10 cellular contexts compared by ENCODE assay signal in the genomic region with DNA sequence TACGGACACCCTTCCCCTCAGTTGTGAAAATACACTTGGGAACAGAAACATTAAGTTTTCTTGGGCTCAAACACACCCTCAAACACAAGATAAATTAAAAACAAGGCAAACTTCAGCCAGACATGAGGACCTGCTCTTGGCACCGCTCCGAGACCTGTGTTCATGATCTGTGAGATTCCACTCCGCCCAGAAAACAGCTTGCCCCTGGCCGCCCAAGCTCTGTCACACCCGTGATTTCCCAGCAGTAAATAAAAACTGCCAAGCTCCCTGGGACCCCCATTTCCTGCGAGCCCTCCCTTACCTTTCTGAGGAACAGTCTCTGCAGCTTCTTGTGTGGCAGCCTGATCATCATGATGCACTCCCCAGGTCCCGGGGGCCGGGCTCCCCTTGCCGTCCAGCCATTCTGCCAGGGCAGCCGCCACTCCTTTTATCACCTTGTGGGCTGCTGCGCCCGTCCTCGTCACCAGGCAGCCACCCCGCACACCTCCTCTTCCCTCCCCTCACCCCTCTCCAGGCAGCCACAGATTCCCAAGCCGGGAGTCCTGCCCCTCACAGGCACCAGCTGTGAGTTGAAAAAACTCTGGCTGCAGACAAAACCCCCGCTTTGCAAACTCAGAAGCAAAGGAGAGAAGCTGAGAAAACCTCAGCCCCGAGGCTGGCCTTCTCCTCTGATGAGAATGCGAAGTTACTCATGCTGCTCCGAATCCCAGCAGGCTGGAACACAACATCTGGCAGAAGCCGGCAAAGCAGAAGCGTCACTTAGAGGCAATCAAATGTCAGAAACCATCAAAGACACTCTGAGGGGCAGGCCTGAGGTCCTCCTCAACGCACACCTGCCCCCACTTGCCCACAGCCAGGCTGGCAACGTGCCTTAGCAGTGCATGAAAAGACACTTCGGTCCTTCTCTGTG.
A peak's percentile ranks its signal among the peaks of the same experiment; 100 is the strongest.
DNase-seq lines count a peak whose midpoint lies in the region; ATAC-seq, FAIRE-seq and TF ChIP-seq lines count a peak whose summit lies in the region.
"Had no signal": no experiment of that assay in that cellular context is flagged by ENCODE, and none has a peak within 500 bp of the region (broad histone marks: within the 10 kb centered on the region; RNA-seq: fewer than 3 reads in every experiment).

No MANE protein-coding gene starts in this region.

- H3K36me3 ChIP-seq in HUES64 (ENCODE audit: insufficient read depth, low read length) (no peaks in the 10 kb centered on the region), K562 (ENCODE audit: control insufficient read depth, insufficient read depth, low read length) (no peaks in the 10 kb centered on the region), mucosa of descending colon (ENCODE audit: low read depth) (no peaks in the 10 kb centered on the region)

- H3K9me3 ChIP-seq in HUES64 (ENCODE audit: insufficient read depth, low read depth, low read length), result no peaks in the 10 kb centered on the region
- H3K9me3 ChIP-seq in K562 (replicated peaks; ENCODE audit: control insufficient read depth, insufficient read depth, low read depth, low read length), result no peaks in the 10 kb centered on the region
- no peaks in the 10 kb centered on the region for H3K9me3 ChIP-seq in mucosa of descending colon

- CTCF ChIA-PET in K562 (lab: Yijun Ruan, JAX; ENCODE audit: low intra/inter-chr PET ratio), result no interaction called here

- TF ChIP-seq EP300 in K562 (IDR thresholded peaks at IDR 0.05; ENCODE audit: low read length), result no peak

- TF ChIP-seq CTCF in AG10803 (conservative IDR thresholded peaks at IDR 0.05; ENCODE audit: low read length) (no peak), K562 (IDR thresholded peaks at IDR 0.05 in 2 of 3, conservative IDR thresholded peaks at IDR 0.05 in 1 of 3; ENCODE audit: insufficient read depth in 2 of 3, low read depth in 1 of 3, low read length in 3 of 3) (no peak), mucosa of descending colon (IDR thresholded peaks at IDR 0.05) (no peak)

- POLR2A ChIA-PET in K562 (lab: Yijun Ruan, JAX), result interaction anchor here (1.1 kb wide), 1 partner anchor 17 kb away, joined by 3 read pairs; no protein-coding TSS in a partner anchor

- H4K20me1 ChIP-seq in K562 (replicated peaks; ENCODE audit: control insufficient read depth, insufficient read depth, low read length), result peaks cover 14% of the 10 kb centered on the region; the same call in 1 of the 2 replicates

- H3K4me2 ChIP-seq in K562 (ENCODE audit: insufficient read depth, low read length), result no peak overlapping the region

- H3K9ac ChIP-seq in HUES64 (ENCODE audit: low read depth, low read length), result 0 out of 2 replicates have a peak overlapping the region, but pooled peaks have one; percentile 12
- H3K9ac ChIP-seq in K562 (ENCODE audit: insufficient read depth in 1 of 2, low read depth in 2 of 2, low read length in 2 of 2), result no peak overlapping the region

- H3K4me3 ChIP-seq in AG10803 (ENCODE audit: low read length) (peak overlapping the region; percentile 2; the same call in 1 of the 2 replicates), HUES64 (ENCODE audit: low read length) (peak overlapping the region; percentile 11; the same call in 1 of the 2 replicates), K562 (no peak overlapping the region), mucosa of descending colon (no peak overlapping the region)

- H3K27ac ChIP-seq in HUES64 (ENCODE audit: low read depth, low read length) (peak overlapping the region; percentile 31; the same call in 1 of the 2 replicates), K562 (ENCODE audit: extremely low read depth, low read depth, low read length) (no peak overlapping the region)

- ATAC-seq in K562 (no peak), mucosa of descending colon (peak; percentile 28), GM21619 (IDR thresholded peaks at IDR 0.05; ENCODE audit: unreplicated experiment) (no peak), HG03342 (IDR thresholded peaks at IDR 0.05; ENCODE audit: unreplicated experiment) (no peak)

- H2AFZ ChIP-seq in K562 (ENCODE audit: low read depth, low read length), result no peak overlapping the region

- H3K79me2 ChIP-seq in K562 (ENCODE audit: control insufficient read depth, insufficient read depth, low read length), result no peaks in the 10 kb centered on the region

- peaks cover 26% of the 10 kb centered on the region for H3K4me1 ChIP-seq in HUES64 (ENCODE audit: insufficient read depth, low read length)
- H3K4me1 ChIP-seq in K562 (replicated peaks in 1 of 2; ENCODE audit: control insufficient read depth in 2 of 2, insufficient read depth in 2 of 2, low read length in 2 of 2), result no peaks in the 10 kb centered on the region
- no peaks in the 10 kb centered on the region for H3K4me1 ChIP-seq in mucosa of descending colon (ENCODE audit: low read depth)

- no TSS peak for BruUV-seq in K562 (replicated peaks; lab: Mats Ljungman, UMichigan)

- TF ChIP-seq POLR2A in K562 (conservative IDR thresholded peaks at IDR 0.05), result no peak

- in situ Hi-C loops in K562 (cut with MboI), result loop anchor here (25.0 kb wide), 1 partner anchor 530 kb away; the partner anchor contains the start of gene UNC93A

- DNase-seq in AG10803 (ENCODE audit: low read depth), result peak; percentile 20
- no peak for DNase-seq in K562 (ENCODE audit: extremely low read depth in 1 of 4, low spot score in 3 of 4)
- DNase-seq in mucosa of descending colon, result no peak
- DNase-seq in HuH-7 (ENCODE audit: low spot score), result no peak
- DNase-seq in SW 1271 (lab: John Stamatoyannopoulos, UW), result no peak
- DNase-seq: left cardiac atrium had no signal

- FAIRE-seq in K562 (lab: Jason Lieb, UNC), result no peak
- FAIRE-seq: GM12891 had no signal

- TF ChIP-seq RAD21 in K562 (CRISPR knock-in tag; conservative IDR thresholded peaks at IDR 0.05 in 1 of 2, IDR thresholded peaks at IDR 0.05 in 1 of 2), result no peak

- WGBS in HUES64, result 36% methylated on average over 25 of the region's 25 CpGs
- 1% methylated on average over 24 of the region's 25 CpGs for WGBS in K562 (ENCODE audit: insufficient coverage, low coverage, missing lambda C conversion rate)

- H3K27me3 ChIP-seq in HUES64 (ENCODE audit: insufficient read depth, low read length) (no peaks in the 10 kb centered on the region), K562 (ENCODE audit: control insufficient read depth in 2 of 2, insufficient read depth in 2 of 2, low read length in 2 of 2) (peaks cover 73 to 80% of the 10 kb centered on the region in 2 experiments)

- no peaks in the 10 kb centered on the region for H3K9me1 ChIP-seq in K562 (ENCODE audit: control insufficient read depth, insufficient read depth, low read length)

- intact Hi-C loops in K562 (cut with micrococcal nuclease), result no loop called here
- intact Hi-C loops in mucosa of descending colon (cut with DNase I, micrococcal nuclease), result no loop called here

TF ChIP-seq in K562, 482 proteins besides CTCF, POLR2A, EP300 and RAD21:
- no peak for TF ChIP-seq HNRNPLL (IDR thresholded peaks at IDR 0.05; ENCODE audit: low read depth, low read length, poor library complexity, severe bottlenecking)
- TF ChIP-seq RBM39 (optimal IDR thresholded peaks at IDR 0.05; ENCODE audit: low read depth, low read length), result no peak
- 0 out of 2 replicates have a peak, but pooled peaks have one; percentile 48 for TF ChIP-seq EZH2 (IDR thresholded peaks at IDR 0.05; ENCODE audit: borderline replicate concordance, low read depth, low read length)
- no peak for TF ChIP-seq NFXL1 (CRISPR knock-in tag; IDR thresholded peaks at IDR 0.05)
- TF ChIP-seq SFPQ (IDR thresholded peaks at IDR 0.05; ENCODE audit: low read depth, low read length), result no peak
- no peak for TF ChIP-seq NELFE (IDR thresholded peaks at IDR 0.05; ENCODE audit: insufficient read depth, insufficient read length)
- 0 out of 2 replicates have a peak, but pooled peaks have one; percentile 5 for TF ChIP-seq CEBPG (CRISPR knock-in tag; IDR thresholded peaks at IDR 0.05)
- no peak for TF ChIP-seq CEBPG (tag; conservative IDR thresholded peaks at IDR 0.05 in 1 of 2, IDR thresholded peaks at IDR 0.05 in 1 of 2)

Comparison
In these comparisons a context has a peak if more than half of its experiments do, and no peak if none do; other contexts are left out.
1. H3K4me3 ChIP-seq: peak in AG10803 (single experiment) and HUES64 (single experiment); none in K562 (single experiment) and mucosa of descending colon (single experiment).